Comparison of ENCODE assay signal across 1 cellular context in genomic region chr7:107843184-107843583, GRCh38.
TF ChIP-seq lines count a peak whose summit lies in the region.

No MANE protein-coding gene starts in this region.

TF ChIP-seq in K562, 482 proteins besides CTCF, POLR2A, EP300 and RAD21 (continued from another document):
- TF ChIP-seq ARID4B (CRISPR knock-in tag; IDR thresholded peaks at IDR 0.05): no peak
- no peak for TF ChIP-seq ZNF174 (CRISPR knock-in tag; IDR thresholded peaks at IDR 0.05)
- TF ChIP-seq MBD1 (CRISPR knock-in tag; IDR thresholded peaks at IDR 0.05): no peak
- TF ChIP-seq GABPB1 (CRISPR knock-in tag; IDR thresholded peaks at IDR 0.05): no peak
- no peak for TF ChIP-seq TCF7L2 (IDR thresholded peaks at IDR 0.05; ENCODE audit: low read depth, low read length)
- no peak for TF ChIP-seq KHSRP (IDR thresholded peaks at IDR 0.05)
- no peak for TF ChIP-seq MTA1 (IDR thresholded peaks at IDR 0.05; ENCODE audit: borderline replicate concordance)
- no peak for TF ChIP-seq ZBED1 (IDR thresholded peaks at IDR 0.05)
- no peak for TF ChIP-seq ZFX (CRISPR knock-in tag; IDR thresholded peaks at IDR 0.05)
- no peak for TF ChIP-seq EHMT2 (IDR thresholded peaks at IDR 0.05)
- no peak for TF ChIP-seq MEF2A (IDR thresholded peaks at IDR 0.05; ENCODE audit: control insufficient read depth, low read depth, low read length)
- no peak for TF ChIP-seq PREB (CRISPR knock-in tag; IDR thresholded peaks at IDR 0.05)
- no peak for TF ChIP-seq CHD4 (IDR thresholded peaks at IDR 0.05; ENCODE audit: insufficient read depth, insufficient replicate concordance, low read depth, low read length, poor library complexity, severe bottlenecking)
- no peak for TF ChIP-seq HLTF (IDR thresholded peaks at IDR 0.05)
- TF ChIP-seq ZNF444 (CRISPR knock-in tag; IDR thresholded peaks at IDR 0.05): no peak
- TF ChIP-seq ZKSCAN1 (IDR thresholded peaks at IDR 0.05; ENCODE audit: low read depth, low read length): no peak
- peak; percentile 88 for TF ChIP-seq ATF7 (IDR thresholded peaks at IDR 0.05)
- peak; percentile 85 for TF ChIP-seq ATF3 (IDR thresholded peaks at IDR 0.05)
- no peak for TF ChIP-seq ATF3 (CRISPR knock-in tag; conservative IDR thresholded peaks at IDR 0.05)
- no peak for TF ChIP-seq RFX7 (CRISPR knock-in tag; IDR thresholded peaks at IDR 0.05)
- TF ChIP-seq ATF1 (CRISPR knock-in tag; IDR thresholded peaks at IDR 0.05): no peak
- peak; percentile 71 for TF ChIP-seq ATF1 (tag; IDR thresholded peaks at IDR 0.05)
- no peak for TF ChIP-seq NKRF (IDR thresholded peaks at IDR 0.05; ENCODE audit: borderline replicate concordance)
- no peak for TF ChIP-seq HNRNPK (IDR thresholded peaks at IDR 0.05; ENCODE audit: low read depth, low read length, poor library complexity, severe bottlenecking)
- no peak for TF ChIP-seq PCBP1 (IDR thresholded peaks at IDR 0.05; ENCODE audit: low read depth, low read length, poor library complexity, severe bottlenecking)
- no peak for TF ChIP-seq NCOA1 (IDR thresholded peaks at IDR 0.05; ENCODE audit: low read depth)
- TF ChIP-seq CBX1 (IDR thresholded peaks at IDR 0.05; ENCODE audit: low read depth): no peak
- TF ChIP-seq WHSC1 (IDR thresholded peaks at IDR 0.05; ENCODE audit: low read length): no peak
